Comparison of ENCODE assay signal across 19 cellular contexts in genomic region chr2:176725873-176726645, GRCh38.
"Had no signal": no experiment of that assay in that cellular context is flagged by ENCODE, and none has a peak within 500 bp of the region (broad histone marks: within the 10 kb centered on the region; RNA-seq: fewer than 3 reads in every experiment).

No MANE protein-coding gene starts in this region.

- H3K27ac ChIP-seq: SJSA1 had no signal

- FAIRE-seq: RCC 7860 had no signal

- H3K9me3 ChIP-seq: MG63, SJSA1 had no signal

- H3K4me3 ChIP-seq: MG63, SJSA1 had no signal

- H3K4me1 ChIP-seq: SJSA1 had no signal

- H3K36me3 ChIP-seq: MG63, SJSA1 had no signal

- DNase-seq: KBM-7, MG63, NCI-H1092, NCI-H1105 treated with DMSO at 0.1 percent for 48 hours, NCI-H1417 treated with DMSO at 0.1 percent for 48 hours, NCI-H146, NCI-H1694 treated with DMSO at 0.1 percent for 48 hours, NCI-H1930, NCI-H2081, NCI-H2107, NCI-H2227 treated with DMSO at 0.1 percent for 48 hours, NCI-H524, NCI-H526 treated with DMSO at 0.1 percent for 48 hours, NCI-H774, Right ventricle myocardium superior, RPMI8226, SIG-M5 had no signal
